15 cellular contexts compared by ENCODE assay signal in genomic region chr10:7000063-7000462, GRCh38.
DNase-seq lines count a peak whose midpoint lies in the region; ATAC-seq lines count a peak whose summit lies in the region.
"Had no signal": no experiment of that assay in that cellular context is flagged by ENCODE, and none has a peak within 500 bp of the region (broad histone marks: within the 10 kb centered on the region; RNA-seq: fewer than 3 reads in every experiment).

No MANE protein-coding gene starts in this region.

- DNase-seq in NCI-H748 (lab: John Stamatoyannopoulos, UW; ENCODE audit: unreplicated experiment) (peak; percentile 9), NCI-H748 treated with DMSO at 0.1 percent for 48 hours (lab: John Stamatoyannopoulos, UW) (no peak), astrocyte of the hippocampus (ENCODE audit: low read depth, low spot score) (peak; percentile 78), midbrain (lab: John Stamatoyannopoulos, UW) (peak; percentile 62), LoVo (ENCODE audit: low spot score) (no peak)
- no peak for DNase-seq in stimulated activated naive CD8-positive, alpha-beta T cell treated with anti-CD3 and anti-CD28 coated beads, Interleukin-15, Interleukin-2, amounts not matched to agents 100 U/mL and 50 U/mL, for 24 hours
- DNase-seq: H9, NCI-H1436, NCI-H345, NCI-H774 had no signal

- no peak for ATAC-seq in GM21723 (IDR thresholded peaks at IDR 0.05; ENCODE audit: unreplicated experiment)
- ATAC-seq in stimulated activated naive CD8-positive, alpha-beta T cell treated with anti-CD3 and anti-CD28 coated beads, Interleukin-15, Interleukin-2, amounts not matched to agents 100 U/mL and 50 U/mL, for 24 hours, result no peak
- ATAC-seq: Right ventricle myocardium inferior had no signal

- H3K27ac ChIP-seq in temporal lobe (ENCODE audit: low read depth, low read length), result peak overlapping the region; percentile 99
- H3K27ac ChIP-seq: 22Rv1, KMS-11 had no signal

Comparison
In these comparisons a context has a peak if more than half of its experiments do, and no peak if none do; other contexts are left out.
1. DNase-seq: peak in NCI-H748 (single experiment), astrocyte of the hippocampus (single experiment) and midbrain (single experiment); none in NCI-H748 treated with DMSO at 0.1 percent for 48 hours (single experiment), LoVo (single experiment) and stimulated activated naive CD8-positive, alpha-beta T cell treated with anti-CD3 and anti-CD28 coated beads, Interleukin-15, Interleukin-2, amounts not matched to agents 100 U/mL and 50 U/mL, for 24 hours (single experiment).